ENCODE assay signal across 10 cellular contexts in genomic region chr6:130115036-130115435, GRCh38.
DNase-seq lines count a peak whose midpoint lies in the region; ATAC-seq lines count a peak whose summit lies in the region.
"Had no signal": no experiment of that assay in that cellular context is flagged by ENCODE, and none has a peak within 500 bp of the region (broad histone marks: within the 10 kb centered on the region; RNA-seq: fewer than 3 reads in every experiment).

No MANE protein-coding gene starts in this region.

- H3K36me3 Mint-ChIP-seq in activated naive CD8-positive, alpha-beta T cell: peaks cover 38% of the 10 kb centered on the region
- peaks cover 21% of the 10 kb centered on the region for H3K36me3 Mint-ChIP-seq in activated T-helper 17 cell treated with anti-CD3 and anti-CD28 coated beads, Interleukin-2, amount 50 U/mL, for 72 hours (ENCODE audit: low read depth)

- peak overlapping the region; percentile 8 for H3K27ac Mint-ChIP-seq in activated naive CD8-positive, alpha-beta T cell
- no peak overlapping the region for H3K27ac Mint-ChIP-seq in activated T-helper 17 cell treated with anti-CD3 and anti-CD28 coated beads, Interleukin-2, amount 50 U/mL, for 72 hours

- H3K27me3 Mint-ChIP-seq in activated naive CD8-positive, alpha-beta T cell: no peaks in the 10 kb centered on the region
- H3K27me3 Mint-ChIP-seq in activated T-helper 17 cell treated with anti-CD3 and anti-CD28 coated beads, Interleukin-2, amount 50 U/mL, for 72 hours: no peaks in the 10 kb centered on the region

- DNase-seq in SHP77 treated with DMSO at 0.1 percent for 48 hours (lab: John Stamatoyannopoulos, UW) (no peak), NCI-H2107 (lab: John Stamatoyannopoulos, UW) (no peak)
- DNase-seq in activated CD4-positive, CD25-positive, alpha-beta regulatory T cell treated with anti-CD3 and anti-CD28 coated beads, Interleukin-2, amount 50 U/mL, for 72 hours: no peak
- DNase-seq: H7 had no signal

- no peak overlapping the region for H3K4me3 Mint-ChIP-seq in activated naive CD8-positive, alpha-beta T cell
- H3K4me3 Mint-ChIP-seq in activated T-helper 17 cell treated with anti-CD3 and anti-CD28 coated beads, Interleukin-2, amount 50 U/mL, for 72 hours: no peak overlapping the region

- H3K9me3 Mint-ChIP-seq in activated naive CD8-positive, alpha-beta T cell (ENCODE audit: low read depth): no peaks in the 10 kb centered on the region
- no peaks in the 10 kb centered on the region for H3K9me3 Mint-ChIP-seq in activated T-helper 17 cell treated with anti-CD3 and anti-CD28 coated beads, Interleukin-2, amount 50 U/mL, for 72 hours

- ATAC-seq in GM18508 (IDR thresholded peaks at IDR 0.05; ENCODE audit: insufficient read depth, unreplicated experiment) (peak; percentile 67), GM21515 (IDR thresholded peaks at IDR 0.05; ENCODE audit: unreplicated experiment) (peak; percentile 97), HG03135 (IDR thresholded peaks at IDR 0.05; ENCODE audit: unreplicated experiment) (peak; percentile 83)
- no peak for ATAC-seq in activated T-helper 17 cell treated with anti-CD3 and anti-CD28 coated beads, Interleukin-2, amount 50 U/mL, for 72 hours (replicated peaks)
- ATAC-seq: left lobe of liver had no signal

- H3K4me1 Mint-ChIP-seq in activated naive CD8-positive, alpha-beta T cell (ENCODE audit: low read depth): peaks cover 17% of the 10 kb centered on the region
- peaks cover 4% of the 10 kb centered on the region for H3K4me1 Mint-ChIP-seq in activated T-helper 17 cell treated with anti-CD3 and anti-CD28 coated beads, Interleukin-2, amount 50 U/mL, for 72 hours
